In the genomic region with DNA sequence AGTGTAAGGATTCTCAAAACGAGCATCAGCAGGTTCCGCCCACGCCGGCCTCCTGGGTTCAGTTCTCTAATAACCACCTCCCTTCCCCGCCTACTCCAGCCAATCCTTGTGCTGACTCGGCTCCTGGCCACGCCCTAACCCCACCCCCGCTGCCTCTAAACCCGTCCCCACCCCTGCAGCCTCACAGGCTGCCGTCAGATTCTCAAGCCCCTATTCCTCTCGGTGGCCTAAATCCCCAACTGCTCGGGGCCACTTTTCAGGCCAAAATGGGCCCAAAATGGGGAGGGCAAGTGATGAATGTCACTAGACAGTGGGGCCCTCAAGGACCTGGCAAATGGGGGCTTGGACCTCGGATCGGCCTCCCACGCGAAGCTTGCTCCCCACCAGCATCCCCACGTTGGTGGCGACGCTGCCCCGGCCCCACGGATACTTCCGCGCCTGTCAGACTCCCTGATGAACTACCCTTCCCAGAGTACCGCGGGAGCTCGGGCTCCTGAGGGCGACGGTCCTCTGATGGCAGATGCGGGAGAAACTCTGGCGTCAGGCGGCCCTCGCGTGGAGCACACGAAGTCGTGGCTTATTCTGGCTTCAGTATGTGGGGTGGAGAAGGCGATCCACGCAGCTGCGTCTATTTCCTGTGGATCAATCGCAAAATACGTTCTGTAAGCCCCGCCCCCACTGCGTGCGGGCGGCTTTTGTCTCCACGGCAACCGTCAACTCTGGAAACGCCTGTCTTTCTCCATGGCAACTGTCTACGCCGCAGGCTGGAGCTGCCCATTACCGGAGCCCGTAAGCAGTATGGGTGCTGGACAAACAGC, we compare ENCODE assay signal across 8 cellular contexts. TPM values are rescaled to one million over a fixed set of nuclear protein-coding genes. Genes with fewer than 3 reads are reported as not detected.
DNase-seq lines count a peak whose midpoint lies in the region; ATAC-seq and TF ChIP-seq lines count a peak whose summit lies in the region.

No MANE protein-coding gene starts in this region.

- H3K4me3 ChIP-seq in AG04449 (ENCODE audit: low read depth, low read length) = peak overlapping the region; percentile 55

- H4K20me1 ChIP-seq in H9 (ENCODE audit: control insufficient read depth, insufficient read depth, insufficient read length) = no peaks in the 10 kb centered on the region

- H3K56ac ChIP-seq in H9 (ENCODE audit: insufficient read length, low read depth, low read length) = no peak overlapping the region

- POLR2A ChIA-PET in AG04449 (lab: Yijun Ruan, JAX) = no interaction called here

- no peak overlapping the region for H3K27ac ChIP-seq in H9 (ENCODE audit: insufficient read length, low read depth, low read length)

- peak overlapping the region in 1 of 3 experiments; percentile 86; a peak in 4 of 7 replicates for H3K27ac Mint-ChIP-seq in H9

- H3K9me3 Mint-ChIP-seq in H9 = peaks cover 55 to 64% of the 10 kb centered on the region in 2 experiments

- H3K36me3 Mint-ChIP-seq in H9 (ENCODE audit: insufficient read depth in 1 of 3, low read depth in 3 of 3) = peaks cover 30 to 33% (median 32%) of the 10 kb centered on the region in 3 experiments

- no peak overlapping the region for H2BK5ac ChIP-seq in H9 (ENCODE audit: insufficient read length, low read length)

- H4K91ac ChIP-seq in H9 (ENCODE audit: insufficient read length, low read depth, low read length) = no peak overlapping the region

- peaks cover 35% of the 10 kb centered on the region for H3K9me3 ChIP-seq in H9 (ENCODE audit: control insufficient read depth, low read depth, low read length)

- no CpG with 5 or more reads among the region's 51 CpGs for WGBS in H9 (ENCODE audit: extremely low coverage, insufficient read length, low lambda C conversion rate)

- H4K5ac ChIP-seq in H9 (ENCODE audit: insufficient read length, low read depth, low read length) = no peak overlapping the region

- no peak overlapping the region for H3T11ph ChIP-seq in H9 (ENCODE audit: low read length)

- H2AK5ac ChIP-seq in H9 (ENCODE audit: insufficient read length, low read length) = no peak overlapping the region

- no peak overlapping the region for H4K8ac ChIP-seq in H9 (replicated peaks; ENCODE audit: insufficient read length, low read depth, low read length)

- no peaks in the 10 kb centered on the region for H3K79me1 ChIP-seq in H9 (ENCODE audit: insufficient read depth, low read depth, low read length, poor library complexity, severe bottlenecking)

- H3K4me1 ChIP-seq in H9 (ENCODE audit: insufficient read depth, low read length) = no peaks in the 10 kb centered on the region

- no peak overlapping the region for H3K9ac ChIP-seq in H9 (ENCODE audit: extremely low read depth, insufficient read length, low read length)

- H3K18ac ChIP-seq in H9 (ENCODE audit: insufficient read length, low read depth, low read length) = no peak overlapping the region

- H2BK20ac ChIP-seq in H9 (ENCODE audit: low read depth, low read length, poor library complexity, severe bottlenecking) = no peak overlapping the region

- no peak overlapping the region for H2BK12ac ChIP-seq in H9 (ENCODE audit: insufficient read length, low read depth, low read length)

- H3K4ac ChIP-seq in H9 (ENCODE audit: low read depth, low read length) = no peak overlapping the region

- H3K23ac ChIP-seq in H9 (ENCODE audit: insufficient read length, low read depth, low read length) = no peak overlapping the region

- H3K23me2 ChIP-seq in H9 (ENCODE audit: insufficient read length, low read depth, low read length, poor library complexity, severe bottlenecking) = no peaks in the 10 kb centered on the region

- H3K4me1 Mint-ChIP-seq in H9 = peaks cover 3 to 6% of the 10 kb centered on the region in 2 experiments; a peak in 3 of 4 replicates

- no peak overlapping the region for H3K14ac ChIP-seq in H9 (ENCODE audit: insufficient read depth, low read length)

- DNase-seq in AG04449 (ENCODE audit: low read depth, low spot score) = no peak
- DNase-seq in H9 = no peak
- DNase-seq in NOMO-1 (lab: John Stamatoyannopoulos, UW; ENCODE audit: unreplicated experiment in 2 of 2) = peak; percentile 57 to 66
- DNase-seq in activated T-cell treated with anti-CD3 and anti-CD28 coated beads, Interleukin-2, amount 50 U/mL, for 1 hour = peak; percentile 81
- DNase-seq in myocyte (ENCODE audit: low read depth) = peak; percentile 43
- DNase-seq in stimulated activated CD8-positive, alpha-beta memory T cell treated with anti-CD3 and anti-CD28 coated beads, Interleukin-4, amount 100 ng/mL, for 48 hours = peak; percentile 85

- H3K27me3 ChIP-seq in H9 (ENCODE audit: insufficient read depth, low read length) = no peaks in the 10 kb centered on the region

- no peak overlapping the region for H2AFZ ChIP-seq in H9 (ENCODE audit: low read length)

- ATAC-seq in esophagus mucosa (peak; percentile 85), HG03135 (IDR thresholded peaks at IDR 0.05; ENCODE audit: unreplicated experiment) (no peak)

- CTCF ChIA-PET in AG04449 (lab: Yijun Ruan, JAX) = interaction anchor here (0.9 to 2.3 kb wide), 2 partner anchors 11 to 113 kb away, joined by 4 to 9 read pairs; no protein-coding TSS in a partner anchor

- no peak overlapping the region for H2BK120ac ChIP-seq in H9 (ENCODE audit: low read depth, low read length, poor library complexity, severe bottlenecking)

- H2BK15ac ChIP-seq in H9 (ENCODE audit: low read depth, low read length) = no peak overlapping the region

- H3K4me3 Mint-ChIP-seq in H9 = peak overlapping the region; percentile 71 to 88

- peaks cover 2% of the 10 kb centered on the region for H3K27me3 Mint-ChIP-seq in H9 (ENCODE audit: low read depth)

- TF ChIP-seq CTCF in AG04449 (IDR thresholded peaks at IDR 0.05; ENCODE audit: insufficient read depth, low read length, missing control alignments) = no peak
- no peak for TF ChIP-seq CTCF in H9 (conservative IDR thresholded peaks at IDR 0.05)

- H3K4me2 ChIP-seq in H9 (ENCODE audit: insufficient read depth, insufficient read length, low read length) = peak overlapping the region; percentile 39

- no peaks in the 10 kb centered on the region for H3K79me2 ChIP-seq in H9 (ENCODE audit: insufficient read depth, low read length)

RNA-seq across cellular contexts. Expression of gene ZNF473, which starts 24.8 kb away (rescaled TPM):
- total RNA-seq in H9 (2021) (18.9 and 19.0 TPM in 2 replicates), esophagus mucosa (6.7 TPM), myocyte (8.9 and 9.7 TPM in 2 replicates)
- 5.7 TPM for polyA plus RNA-seq in myocyte (2012)

RNA-seq across cellular contexts. Expression of gene VRK3, which starts 25.4 kb away (rescaled TPM):
- total RNA-seq in H9 (2021) = 33.5 and 34.8 TPM in 2 replicates
- total RNA-seq in esophagus mucosa = 20.3 TPM
- 14.7 and 19.0 TPM in 2 replicates for total RNA-seq in myocyte
- polyA plus RNA-seq in myocyte (2012) = 21.9 TPM

Comparison
In these comparisons a context has a peak if more than half of its experiments do, and no peak if none do; other contexts are left out.
1. DNase-seq: peak in NOMO-1 (2 of 2), activated T-cell treated with anti-CD3 and anti-CD28 coated beads, Interleukin-2, amount 50 U/mL, for 1 hour (single experiment), myocyte (single experiment) and stimulated activated CD8-positive, alpha-beta memory T cell treated with anti-CD3 and anti-CD28 coated beads, Interleukin-4, amount 100 ng/mL, for 48 hours (single experiment); none in AG04449 (single experiment) and H9 (single experiment).